10 cellular contexts compared by ENCODE assay signal in genomic region chr1:2594001-2594640, GRCh38. TPM values are rescaled to one million over a fixed set of nuclear protein-coding genes. Genes with fewer than 3 reads are reported as not detected.
DNase-seq lines count a peak whose midpoint lies in the region; ATAC-seq and TF ChIP-seq lines count a peak whose summit lies in the region.
"Had no signal": no experiment of that assay in that cellular context is flagged by ENCODE, and none has a peak within 500 bp of the region (broad histone marks: within the 10 kb centered on the region; RNA-seq: fewer than 3 reads in every experiment).

No MANE protein-coding gene starts in this region.

- intact Hi-C loops in CD4-positive, alpha-beta memory T cell (cut with micrococcal nuclease) = no loop called here

- peaks cover 0 to 5% of the 10 kb centered on the region in 2 donors for H3K36me3 Mint-ChIP-seq in CD4-positive, alpha-beta memory T cell

- ATAC-seq in HG03378 (IDR thresholded peaks at IDR 0.05; ENCODE audit: unreplicated experiment) = no peak
- no peak for ATAC-seq in HG03439 (IDR thresholded peaks at IDR 0.05; ENCODE audit: unreplicated experiment)

- peak overlapping the region; percentile 72 for H3K4me2 ChIP-seq in BLaER1

- no peak for TF ChIP-seq CTCF in coronary artery (IDR thresholded peaks at IDR 0.05)

- no peak overlapping the region for H3K4me3 ChIP-seq in BLaER1
- H3K4me3 ChIP-seq in coronary artery = peak overlapping the region; percentile 54
- no peak overlapping the region for H3K4me3 ChIP-seq in CD4-positive, alpha-beta memory T cell (ENCODE audit: low read length in 2 of 2)
- H3K4me3 ChIP-seq: ascending aorta had no signal

- H3K36me3 ChIP-seq in BLaER1 = peaks cover 6% of the 10 kb centered on the region
- no peaks in the 10 kb centered on the region for H3K36me3 ChIP-seq in CD4-positive, alpha-beta memory T cell (ENCODE audit: insufficient read depth, low read length)
- H3K36me3 ChIP-seq: ascending aorta had no signal

- peaks cover 0 to 1% of the 10 kb centered on the region in 2 donors for H3K27me3 Mint-ChIP-seq in CD4-positive, alpha-beta memory T cell

- H3K27ac ChIP-seq in BLaER1 = no peak overlapping the region; the same call in 1 of the 2 replicates
- no peak overlapping the region for H3K27ac ChIP-seq in coronary artery
- H3K27ac ChIP-seq in CD4-positive, alpha-beta memory T cell (ENCODE audit: low read depth, low read length) = no peak overlapping the region
- H3K27ac ChIP-seq: ascending aorta had no signal

- CTCF ChIA-PET in CD4-positive, alpha-beta memory T cell (lab: Charles Lee; ENCODE audit: partially characterized antibody) = no interaction called here

- in situ Hi-C loops in KBM-7 (cut with MboI; ENCODE audit: low pct_unique_long_range_greater_than_20kb, low sequenced_read_pairs) = loop anchor here (25.0 kb wide), 1 partner anchor 193 kb away; no protein-coding TSS in a partner anchor

- peaks cover 0 to 5% (median 4%) of the 10 kb centered on the region in 4 donors for H3K4me1 Mint-ChIP-seq in CD4-positive, alpha-beta memory T cell

- H3K9ac ChIP-seq in BLaER1 = no peak overlapping the region

- DNase-seq in KBM-7 (peak; percentile 23), coronary artery (ENCODE audit: low spot score) (no peak), mucosa of gallbladder (ENCODE audit: low spot score) (peak; percentile 53), GM03348 (ENCODE audit: low spot score) (no peak)
- DNase-seq in CD4-positive, alpha-beta memory T cell = no peak
- DNase-seq: NCI-H187 treated with DMSO at 0.1 percent for 48 hours had no signal

- H4K20me1 ChIP-seq in BLaER1 = peaks cover 31% of the 10 kb centered on the region

- peaks cover 32% of the 10 kb centered on the region for H3K27me3 ChIP-seq in BLaER1
- H3K27me3 ChIP-seq in CD4-positive, alpha-beta memory T cell (ENCODE audit: insufficient read depth, low read length) = no peaks in the 10 kb centered on the region
- H3K27me3 ChIP-seq: ascending aorta had no signal

- H3K9me3 ChIP-seq in BLaER1 = peaks cover 5% of the 10 kb centered on the region
- no peaks in the 10 kb centered on the region for H3K9me3 ChIP-seq in CD4-positive, alpha-beta memory T cell (ENCODE audit: control insufficient read depth in 1 of 2, low read length in 2 of 2)

- no peak overlapping the region for H3K4me3 Mint-ChIP-seq in CD4-positive, alpha-beta memory T cell

- no peak overlapping the region for H3K27ac Mint-ChIP-seq in CD4-positive, alpha-beta memory T cell

- peaks cover 64% of the 10 kb centered on the region for H3K4me1 ChIP-seq in BLaER1
- H3K4me1 ChIP-seq in CD4-positive, alpha-beta memory T cell (ENCODE audit: insufficient read depth, low read length) = no peaks in the 10 kb centered on the region
- H3K4me1 ChIP-seq: ascending aorta had no signal

- peaks cover 0 to 8% (median 1%) of the 10 kb centered on the region in 8 donors for H3K9me3 Mint-ChIP-seq in CD4-positive, alpha-beta memory T cell

- POLR2A ChIA-PET in CD4-positive, alpha-beta memory T cell (lab: Charles Lee; ENCODE audit: partially characterized antibody) = no interaction called here

RNA-seq across cellular contexts. Expression of gene PRXL2B, which starts 7.5 kb away (rescaled TPM):
- total RNA-seq in mucosa of gallbladder = 133 TPM
- 10 to 100 TPM; 26.5 to 27.2 TPM for total RNA-seq in CD4-positive, alpha-beta memory T cell
- 10 to 100 TPM; 21.4 to 23.5 TPM for polyA plus RNA-seq in CD4-positive, alpha-beta memory T cell

RNA-seq across cellular contexts. Expression of gene TNFRSF14, which starts 38.0 kb away (rescaled TPM):
- total RNA-seq in mucosa of gallbladder = 231 TPM
- 100 to 1,000 TPM; 170 to 173 TPM for total RNA-seq in CD4-positive, alpha-beta memory T cell
- 10 to 100 TPM; 59.6 to 66.1 TPM for polyA plus RNA-seq in CD4-positive, alpha-beta memory T cell

RNA-seq across cellular contexts. Expression of gene MMEL1, which starts 38.7 kb away (rescaled TPM):
- 22.9 TPM for total RNA-seq in mucosa of gallbladder
- total RNA-seq in CD4-positive, alpha-beta memory T cell = under 1 TPM; 0.67 to 0.90 TPM
- 1 to 10 TPM; 5.5 to 8.1 TPM for polyA plus RNA-seq in CD4-positive, alpha-beta memory T cell
- total RNA-seq: ascending aorta had no signal

Comparison
In these comparisons a context has a peak if more than half of its experiments do, and no peak if none do; other contexts are left out.
1. DNase-seq: peak in KBM-7 (single experiment) and mucosa of gallbladder (single experiment); none in coronary artery (single experiment), GM03348 (single experiment) and CD4-positive, alpha-beta memory T cell (0 of 5).
2. RNA of gene MMEL1, which starts 38.7 kb away (total RNA-seq): 22.9 TPM in mucosa of gallbladder (single experiment); 0.67 to 0.90 TPM in CD4-positive, alpha-beta memory T cell; every median in the first group is over 10 times any median in the second.